Comparison of ENCODE assay signal across 1 cellular context in the genomic region with DNA sequence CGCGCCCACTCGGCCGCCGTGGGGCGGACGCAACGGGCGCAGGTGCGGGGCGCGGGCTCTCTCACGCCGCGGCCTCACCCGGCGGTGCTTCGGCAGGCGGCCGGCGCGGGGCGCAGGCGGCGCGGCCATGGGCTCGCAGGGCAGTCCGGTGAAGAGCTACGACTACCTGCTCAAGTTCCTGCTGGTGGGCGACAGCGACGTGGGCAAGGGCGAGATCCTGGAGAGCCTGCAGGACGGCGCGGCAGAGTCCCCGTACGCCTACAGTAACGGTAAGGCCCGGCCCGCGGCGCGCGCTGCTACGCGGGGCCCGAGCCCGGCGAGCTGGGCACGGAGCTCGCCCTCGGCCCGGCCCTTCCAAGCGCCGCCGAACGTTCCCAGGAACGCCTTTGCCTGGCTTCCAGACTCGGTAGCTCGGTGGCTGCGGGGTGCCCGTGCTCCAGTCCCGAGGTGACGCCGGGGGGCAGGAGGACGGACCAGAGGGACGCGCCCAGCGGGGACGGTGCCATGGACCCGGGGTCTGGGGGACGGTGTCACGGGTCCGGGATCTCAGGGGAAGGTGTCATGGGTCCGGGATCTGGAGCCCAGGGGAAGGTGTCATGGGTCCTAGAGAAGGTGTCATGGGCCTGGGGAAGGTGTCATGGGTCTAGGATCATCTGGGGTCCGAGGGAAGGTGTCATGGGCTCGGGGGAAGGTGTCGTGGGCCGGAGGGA.
TF ChIP-seq lines count a peak whose summit lies in the region.

No MANE protein-coding gene starts in this region.

TF ChIP-seq in K562, 482 proteins besides CTCF, POLR2A, EP300 and RAD21 (continued from another document and continues in another):
- TF ChIP-seq GTF3C2 (IDR thresholded peaks at IDR 0.05; ENCODE audit: borderline replicate concordance, extremely low read depth, insufficient read length) (no peak), TAL1 (IDR thresholded peaks at IDR 0.05) (no peak), ZNF589 (CRISPR knock-in tag; IDR thresholded peaks at IDR 0.05; ENCODE audit: low read depth) (no peak), E2F3 (CRISPR knock-in tag; IDR thresholded peaks at IDR 0.05) (peak; percentile 70; the same call in 1 of the 2 replicates), SIN3B (IDR thresholded peaks at IDR 0.05; ENCODE audit: low read depth) (peak; percentile 30; the same call in 1 of the 2 replicates), TEAD4 (IDR thresholded peaks at IDR 0.05; ENCODE audit: low read length) (no peak), TEAD4 (CRISPR knock-in tag; IDR thresholded peaks at IDR 0.05; ENCODE audit: borderline replicate concordance) (no peak), SMAD4 (CRISPR knock-in tag; conservative IDR thresholded peaks at IDR 0.05) (peak; percentile 55), ZNF134 (CRISPR knock-in tag; conservative IDR thresholded peaks at IDR 0.05) (no peak), YBX1 (IDR thresholded peaks at IDR 0.05) (no peak), MCM5 (IDR thresholded peaks at IDR 0.05; ENCODE audit: low read depth) (no peak), ZNF75A (CRISPR knock-in tag; IDR thresholded peaks at IDR 0.05) (no peak), MCM3 (IDR thresholded peaks at IDR 0.05) (no peak), HINFP (tag; conservative IDR thresholded peaks at IDR 0.05; ENCODE audit: low read depth) (no peak), RNF219 (CRISPR knock-in tag; IDR thresholded peaks at IDR 0.05) (no peak)
- TF ChIP-seq, protein P1, sequence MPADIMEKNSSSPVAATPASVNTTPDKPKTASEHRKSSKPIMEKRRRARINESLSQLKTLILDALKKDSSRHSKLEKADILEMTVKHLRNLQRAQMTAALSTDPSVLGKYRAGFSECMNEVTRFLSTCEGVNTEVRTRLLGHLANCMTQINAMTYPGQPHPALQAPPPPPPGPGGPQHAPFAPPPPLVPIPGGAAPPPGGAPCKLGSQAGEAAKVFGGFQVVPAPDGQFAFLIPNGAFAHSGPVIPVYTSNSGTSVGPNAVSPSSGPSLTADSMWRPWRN (IDR thresholded peaks at IDR 0.05; ENCODE audit: low read depth) = no peak
- TF ChIP-seq, protein P2, sequence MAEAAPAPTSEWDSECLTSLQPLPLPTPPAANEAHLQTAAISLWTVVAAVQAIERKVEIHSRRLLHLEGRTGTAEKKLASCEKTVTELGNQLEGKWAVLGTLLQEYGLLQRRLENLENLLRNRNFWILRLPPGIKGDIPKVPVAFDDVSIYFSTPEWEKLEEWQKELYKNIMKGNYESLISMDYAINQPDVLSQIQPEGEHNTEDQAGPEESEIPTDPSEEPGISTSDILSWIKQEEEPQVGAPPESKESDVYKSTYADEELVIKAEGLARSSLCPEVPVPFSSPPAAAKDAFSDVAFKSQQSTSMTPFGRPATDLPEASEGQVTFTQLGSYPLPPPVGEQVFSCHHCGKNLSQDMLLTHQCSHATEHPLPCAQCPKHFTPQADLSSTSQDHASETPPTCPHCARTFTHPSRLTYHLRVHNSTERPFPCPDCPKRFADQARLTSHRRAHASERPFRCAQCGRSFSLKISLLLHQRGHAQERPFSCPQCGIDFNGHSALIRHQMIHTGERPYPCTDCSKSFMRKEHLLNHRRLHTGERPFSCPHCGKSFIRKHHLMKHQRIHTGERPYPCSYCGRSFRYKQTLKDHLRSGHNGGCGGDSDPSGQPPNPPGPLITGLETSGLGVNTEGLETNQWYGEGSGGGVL (CRISPR knock-in tag; IDR thresholded peaks at IDR 0.05) = no peak
- TF ChIP-seq, protein P3, sequence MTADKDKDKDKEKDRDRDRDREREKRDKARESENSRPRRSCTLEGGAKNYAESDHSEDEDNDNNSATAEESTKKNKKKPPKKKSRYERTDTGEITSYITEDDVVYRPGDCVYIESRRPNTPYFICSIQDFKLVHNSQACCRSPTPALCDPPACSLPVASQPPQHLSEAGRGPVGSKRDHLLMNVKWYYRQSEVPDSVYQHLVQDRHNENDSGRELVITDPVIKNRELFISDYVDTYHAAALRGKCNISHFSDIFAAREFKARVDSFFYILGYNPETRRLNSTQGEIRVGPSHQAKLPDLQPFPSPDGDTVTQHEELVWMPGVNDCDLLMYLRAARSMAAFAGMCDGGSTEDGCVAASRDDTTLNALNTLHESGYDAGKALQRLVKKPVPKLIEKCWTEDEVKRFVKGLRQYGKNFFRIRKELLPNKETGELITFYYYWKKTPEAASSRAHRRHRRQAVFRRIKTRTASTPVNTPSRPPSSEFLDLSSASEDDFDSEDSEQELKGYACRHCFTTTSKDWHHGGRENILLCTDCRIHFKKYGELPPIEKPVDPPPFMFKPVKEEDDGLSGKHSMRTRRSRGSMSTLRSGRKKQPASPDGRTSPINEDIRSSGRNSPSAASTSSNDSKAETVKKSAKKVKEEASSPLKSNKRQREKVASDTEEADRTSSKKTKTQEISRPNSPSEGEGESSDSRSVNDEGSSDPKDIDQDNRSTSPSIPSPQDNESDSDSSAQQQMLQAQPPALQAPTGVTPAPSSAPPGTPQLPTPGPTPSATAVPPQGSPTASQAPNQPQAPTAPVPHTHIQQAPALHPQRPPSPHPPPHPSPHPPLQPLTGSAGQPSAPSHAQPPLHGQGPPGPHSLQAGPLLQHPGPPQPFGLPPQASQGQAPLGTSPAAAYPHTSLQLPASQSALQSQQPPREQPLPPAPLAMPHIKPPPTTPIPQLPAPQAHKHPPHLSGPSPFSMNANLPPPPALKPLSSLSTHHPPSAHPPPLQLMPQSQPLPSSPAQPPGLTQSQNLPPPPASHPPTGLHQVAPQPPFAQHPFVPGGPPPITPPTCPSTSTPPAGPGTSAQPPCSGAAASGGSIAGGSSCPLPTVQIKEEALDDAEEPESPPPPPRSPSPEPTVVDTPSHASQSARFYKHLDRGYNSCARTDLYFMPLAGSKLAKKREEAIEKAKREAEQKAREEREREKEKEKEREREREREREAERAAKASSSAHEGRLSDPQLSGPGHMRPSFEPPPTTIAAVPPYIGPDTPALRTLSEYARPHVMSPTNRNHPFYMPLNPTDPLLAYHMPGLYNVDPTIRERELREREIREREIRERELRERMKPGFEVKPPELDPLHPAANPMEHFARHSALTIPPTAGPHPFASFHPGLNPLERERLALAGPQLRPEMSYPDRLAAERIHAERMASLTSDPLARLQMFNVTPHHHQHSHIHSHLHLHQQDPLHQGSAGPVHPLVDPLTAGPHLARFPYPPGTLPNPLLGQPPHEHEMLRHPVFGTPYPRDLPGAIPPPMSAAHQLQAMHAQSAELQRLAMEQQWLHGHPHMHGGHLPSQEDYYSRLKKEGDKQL (CRISPR knock-in tag; IDR thresholded peaks at IDR 0.05; ENCODE audit: borderline replicate concordance) = no peak
- TF ChIP-seq, protein P4, sequence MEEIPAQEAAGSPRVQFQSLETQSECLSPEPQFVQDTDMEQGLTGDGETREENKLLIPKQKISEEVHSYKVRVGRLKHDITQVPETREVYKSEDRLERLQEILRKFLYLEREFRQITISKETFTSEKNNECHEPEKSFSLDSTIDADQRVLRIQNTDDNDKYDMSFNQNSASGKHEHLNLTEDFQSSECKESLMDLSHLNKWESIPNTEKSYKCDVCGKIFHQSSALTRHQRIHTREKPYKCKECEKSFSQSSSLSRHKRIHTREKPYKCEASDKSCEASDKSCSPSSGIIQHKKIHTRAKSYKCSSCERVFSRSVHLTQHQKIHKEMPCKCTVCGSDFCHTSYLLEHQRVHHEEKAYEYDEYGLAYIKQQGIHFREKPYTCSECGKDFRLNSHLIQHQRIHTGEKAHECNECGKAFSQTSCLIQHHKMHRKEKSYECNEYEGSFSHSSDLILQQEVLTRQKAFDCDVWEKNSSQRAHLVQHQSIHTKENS (CRISPR knock-in tag; IDR thresholded peaks at IDR 0.05) = no peak
- TF ChIP-seq, protein P5, sequence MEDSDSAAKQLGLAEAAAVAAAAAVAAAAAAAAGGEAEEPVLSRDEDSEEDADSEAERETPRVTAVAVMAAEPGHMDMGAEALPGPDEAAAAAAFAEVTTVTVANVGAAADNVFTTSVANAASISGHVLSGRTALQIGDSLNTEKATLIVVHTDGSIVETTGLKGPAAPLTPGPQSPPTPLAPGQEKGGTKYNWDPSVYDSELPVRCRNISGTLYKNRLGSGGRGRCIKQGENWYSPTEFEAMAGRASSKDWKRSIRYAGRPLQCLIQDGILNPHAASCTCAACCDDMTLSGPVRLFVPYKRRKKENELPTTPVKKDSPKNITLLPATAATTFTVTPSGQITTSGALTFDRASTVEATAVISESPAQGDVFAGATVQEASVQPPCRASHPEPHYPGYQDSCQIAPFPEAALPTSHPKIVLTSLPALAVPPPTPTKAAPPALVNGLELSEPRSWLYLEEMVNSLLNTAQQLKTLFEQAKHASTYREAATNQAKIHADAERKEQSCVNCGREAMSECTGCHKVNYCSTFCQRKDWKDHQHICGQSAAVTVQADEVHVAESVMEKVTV (CRISPR knock-in tag; IDR thresholded peaks at IDR 0.05) = no peak
